ENCODE assay signal across 20 cellular contexts in genomic region chr13:67184247-67184646, GRCh38. TPM values are rescaled to one million over a fixed set of nuclear protein-coding genes. Genes with fewer than 3 reads are reported as not detected.
A peak's percentile ranks its signal among the peaks of the same experiment; 100 is the strongest.
DNase-seq lines count a peak whose midpoint lies in the region; ATAC-seq, FAIRE-seq and TF ChIP-seq lines count a peak whose summit lies in the region.
"Had no signal": no experiment of that assay in that cellular context is flagged by ENCODE, and none has a peak within 500 bp of the region (broad histone marks: within the 10 kb centered on the region; RNA-seq: fewer than 3 reads in every experiment).

No MANE protein-coding gene starts in this region.

- H3K79me2 ChIP-seq in K562 (ENCODE audit: control insufficient read depth, insufficient read depth, low read length), result no peaks in the 10 kb centered on the region

- H3K27me3 ChIP-seq in breast epithelium (no peaks in the 10 kb centered on the region), K562 (ENCODE audit: control insufficient read depth in 2 of 2, insufficient read depth in 2 of 2, low read length in 2 of 2) (no peaks in the 10 kb centered on the region), gastroesophageal sphincter (no peaks in the 10 kb centered on the region)
- H3K27me3 ChIP-seq: BE2C had no signal

- CTCF ChIA-PET in MCF 10A (lab: Yijun Ruan, JAX), result no interaction called here
- CTCF ChIA-PET in K562 (lab: Yijun Ruan, JAX; ENCODE audit: low intra/inter-chr PET ratio), result no interaction called here

- no peaks in the 10 kb centered on the region for H3K9me1 ChIP-seq in K562 (ENCODE audit: control insufficient read depth, insufficient read depth, low read length)

- POLR2A ChIA-PET in MCF 10A (lab: Yijun Ruan, JAX), result no interaction called here
- POLR2A ChIA-PET in K562 (lab: Yijun Ruan, JAX), result no interaction called here

- BruUV-seq in MCF 10A (replicated peaks; lab: Mats Ljungman, UMichigan) (no TSS peak), K562 (replicated peaks; lab: Mats Ljungman, UMichigan) (no TSS peak)

- no peaks in the 10 kb centered on the region for H3K36me3 Mint-ChIP-seq in MCF 10A (ENCODE audit: insufficient read depth, unreplicated experiment)
- H3K36me3 Mint-ChIP-seq in nephron progenitor cell (ENCODE audit: low read depth), result no peaks in the 10 kb centered on the region
- H3K36me3 Mint-ChIP-seq: CD8-positive, alpha-beta T cell had no signal

- no peak for TF ChIP-seq CTCF in MCF 10A (IDR thresholded peaks at IDR 0.05; ENCODE audit: unreplicated experiment)
- no peak for TF ChIP-seq CTCF in breast epithelium (IDR thresholded peaks at IDR 0.05)
- TF ChIP-seq CTCF in K562 (IDR thresholded peaks at IDR 0.05 in 2 of 3, conservative IDR thresholded peaks at IDR 0.05 in 1 of 3; ENCODE audit: insufficient read depth in 2 of 3, low read depth in 1 of 3, low read length in 3 of 3), result no peak
- no peak for TF ChIP-seq CTCF in nephron progenitor cell (IDR thresholded peaks at IDR 0.05)
- TF ChIP-seq CTCF in gastroesophageal sphincter (IDR thresholded peaks at IDR 0.05), result no peak

- no peaks in the 10 kb centered on the region for H4K20me1 ChIP-seq in K562 (replicated peaks; ENCODE audit: control insufficient read depth, insufficient read depth, low read length)

- H3K4me1 ChIP-seq in breast epithelium (no peaks in the 10 kb centered on the region), K562 (replicated peaks in 1 of 2; ENCODE audit: control insufficient read depth in 2 of 2, insufficient read depth in 2 of 2, low read length in 2 of 2) (no peaks in the 10 kb centered on the region), gastroesophageal sphincter (no peaks in the 10 kb centered on the region)
- H3K4me1 ChIP-seq: BE2C, HAP-1 had no signal

- 7% methylated on average over 7 of the region's 7 CpGs for WGBS in K562 (ENCODE audit: insufficient coverage, low coverage, missing lambda C conversion rate)
- WGBS in gastroesophageal sphincter (ENCODE audit: low coverage in 1 of 2), 2 donors, result 97 to 100% methylated on average over 4 to 5 of the region's 7 CpGs

- intact Hi-C loops in MCF 10A (cut with micrococcal nuclease) (no loop called here), breast epithelium (cut with DNase I; ENCODE audit: low total_unique reads) (no loop called here), K562 (cut with micrococcal nuclease) (no loop called here)

- no peak for FAIRE-seq in K562 (lab: Jason Lieb, UNC)
- FAIRE-seq: GM12892 had no signal

- H3K36me3 ChIP-seq in breast epithelium (no peaks in the 10 kb centered on the region), K562 (ENCODE audit: control insufficient read depth, insufficient read depth, low read length) (no peaks in the 10 kb centered on the region), gastroesophageal sphincter (no peaks in the 10 kb centered on the region)
- H3K36me3 ChIP-seq: BE2C, HAP-1 had no signal

- H3K27ac ChIP-seq in breast epithelium (no peak overlapping the region), K562 (ENCODE audit: extremely low read depth, low read depth, low read length) (no peak overlapping the region), gastroesophageal sphincter (no peak overlapping the region)
- H3K27ac ChIP-seq: C4-2B, HL-60 had no signal

- H3K9me3 ChIP-seq in breast epithelium (no peaks in the 10 kb centered on the region), K562 (replicated peaks; ENCODE audit: control insufficient read depth, insufficient read depth, low read depth, low read length) (no peaks in the 10 kb centered on the region), gastroesophageal sphincter (no peaks in the 10 kb centered on the region)
- H3K9me3 ChIP-seq: BE2C, HAP-1 had no signal

- H3K27ac Mint-ChIP-seq in MCF 10A (ENCODE audit: low read depth, unreplicated experiment) (no peak overlapping the region), nephron progenitor cell (peak overlapping the region; percentile 54)
- H3K27ac Mint-ChIP-seq: CD8-positive, alpha-beta T cell had no signal

- H3K4me1 Mint-ChIP-seq in MCF 10A (ENCODE audit: insufficient read depth, unreplicated experiment) (no peaks in the 10 kb centered on the region), nephron progenitor cell (peaks cover 14% of the 10 kb centered on the region)

- TF ChIP-seq POLR2A in breast epithelium (IDR thresholded peaks at IDR 0.05) (no peak), K562 (conservative IDR thresholded peaks at IDR 0.05) (no peak), gastroesophageal sphincter (IDR thresholded peaks at IDR 0.05) (no peak)

- no peak for TF ChIP-seq RAD21 in K562 (CRISPR knock-in tag; conservative IDR thresholded peaks at IDR 0.05 in 1 of 2, IDR thresholded peaks at IDR 0.05 in 1 of 2)

- peak; percentile 22 for DNase-seq in MCF 10A (ENCODE audit: unreplicated experiment)
- DNase-seq in breast epithelium (ENCODE audit: low spot score in 2 of 2), result no peak
- peak; percentile 34 for DNase-seq in NCI-H69 (lab: John Stamatoyannopoulos, UW)
- peak in 2 of 4 experiments; percentile 3 to 23 for DNase-seq in K562 (ENCODE audit: extremely low read depth in 1 of 4, low spot score in 3 of 4)
- DNase-seq in nephron progenitor cell, result no peak
- no peak for DNase-seq in T1000 (lab: John Stamatoyannopoulos, UW)
- DNase-seq: 8988T; BE2C; CD8-positive, alpha-beta T cell; COR-L47; DMS153; DMS79 treated with DMSO at 0.1 percent for 48 hours; GDM1; GOT3 had no signal

- ATAC-seq in K562, result peak; percentile 69
- no peak for ATAC-seq in gastroesophageal sphincter
- ATAC-seq in HG03571 (IDR thresholded peaks at IDR 0.05; ENCODE audit: unreplicated experiment), result no peak
- ATAC-seq: CD8-positive, alpha-beta T cell had no signal

- TF ChIP-seq EP300 in K562 (IDR thresholded peaks at IDR 0.05; ENCODE audit: low read length), result no peak
- no peak for TF ChIP-seq EP300 in gastroesophageal sphincter (IDR thresholded peaks at IDR 0.05)

- no peaks in the 10 kb centered on the region for H3K9me3 Mint-ChIP-seq in MCF 10A (ENCODE audit: unreplicated experiment)
- H3K9me3 Mint-ChIP-seq in nephron progenitor cell, result no peaks in the 10 kb centered on the region
- H3K9me3 Mint-ChIP-seq: CD8-positive, alpha-beta T cell had no signal

- no peak overlapping the region for H3K4me2 ChIP-seq in K562 (ENCODE audit: insufficient read depth, low read length)

- H3K27me3 Mint-ChIP-seq in MCF 10A (ENCODE audit: insufficient read depth, unreplicated experiment) (no peaks in the 10 kb centered on the region), nephron progenitor cell (ENCODE audit: low read depth, poor library complexity) (no peaks in the 10 kb centered on the region)

- no peak overlapping the region for H3K9ac ChIP-seq in K562 (ENCODE audit: insufficient read depth in 1 of 2, low read depth in 2 of 2, low read length in 2 of 2)

- in situ Hi-C loops in K562 (cut with MboI), result no loop called here

- H2AFZ ChIP-seq in K562 (ENCODE audit: low read depth, low read length), result peak overlapping the region; percentile 19; the same call in 1 of the 2 replicates

- H3K4me3 ChIP-seq in breast epithelium (no peak overlapping the region), K562 (no peak overlapping the region), gastroesophageal sphincter (no peak overlapping the region)
- H3K4me3 ChIP-seq: HAP-1 had no signal

- H3K4me3 Mint-ChIP-seq in MCF 10A (ENCODE audit: unreplicated experiment) (no peak overlapping the region), nephron progenitor cell (no peak overlapping the region)
- H3K4me3 Mint-ChIP-seq: CD8-positive, alpha-beta T cell had no signal

RNA-seq across cellular contexts. Expression of gene PCDH9, which starts 45.9 kb away (rescaled TPM):
- total RNA-seq in MCF 10A (2022) (7.2 and 10.1 TPM in 2 replicates), breast epithelium (10 to 100 TPM in 1 of 3 donors, 1 to 10 TPM in 1, under 1 TPM in 1; 0.98 to 26.7 (median 3.7) TPM), K562 (2014; rRNA removed) (1.4 and 5.4 TPM in 2 replicates), K562 (2014; rRNA removed; fragmentation: Illumina TruSeq; extraction: Trizol) (6.7 and 7.8 TPM in 2 replicates), K562 (2015; rRNA removed; fragmentation: Illumina TruSeq; extraction: Trizol) (4.9 and 5.2 TPM in 2 replicates), K562 (2021) (4.1 TPM in 2 replicates), gastroesophageal sphincter (100 to 1,000 TPM in 1 of 4 donors, 10 to 100 TPM in 3; 52.9 to 141 (median 56.5) TPM)
- total RNA-seq in K562 (2011; cell fraction: chromatin; rRNA removed; ENCODE audit: low replicate concordance), result 0.93 and 1.2 TPM in 2 replicates
- 1.8 and 2.8 TPM in 2 replicates for total RNA-seq in K562 (2011; cell fraction: nucleolus; rRNA removed)
- total RNA-seq in K562 (2011; cell fraction: nucleoplasm; rRNA removed), result 1.2 and 2.1 TPM in 2 replicates
- polyA plus RNA-seq in K562 (2011; rRNA removed) (0.07 and 1.1 TPM in 2 replicates), K562 (2014; fragmentation: Illumina TruSeq; extraction: Trizol) (2.8 and 3.9 TPM in 2 replicates), K562 (2014; fragmentation: Nextera tagmentation; extraction: Ambion mirVana) (1 to 10 TPM; 5.4 to 5.8 TPM), K562 (2014; rRNA removed) (2.1 and 2.3 TPM in 2 replicates)
- under 0.01 and 0.16 TPM in 2 replicates for polyA plus RNA-seq in K562 (2011; cell fraction: cytosol; rRNA removed)
- 0.68 TPM in 1 of 2 replicates, not detected in the other for polyA plus RNA-seq in K562 (2011; cell fraction: nucleus; rRNA removed)
- polyA plus RNA-seq in K562 (2012), result 2.7 and 4.0 TPM in 2 replicates
- polyA minus RNA-seq in K562 (2011; rRNA and poly(A)+ RNA removed), result 1.2 and 6.2 TPM in 2 replicates
- 3.1 TPM in 1 of 2 replicates, not detected in the other for polyA minus RNA-seq in K562 (2011; cell fraction: cytosol; rRNA and poly(A)+ RNA removed)
- 0.44 and 0.67 TPM in 2 replicates for polyA minus RNA-seq in K562 (2011; cell fraction: nucleus; rRNA and poly(A)+ RNA removed)

Comparison
In these comparisons a context has a peak if more than half of its experiments do, and no peak if none do; other contexts are left out.
1. DNase-seq: peak in MCF 10A (single experiment) and NCI-H69 (single experiment); none in breast epithelium (0 of 2), nephron progenitor cell (single experiment) and T1000 (single experiment).